Comparison of ENCODE assay signal across 9 cellular contexts in the genomic region with DNA sequence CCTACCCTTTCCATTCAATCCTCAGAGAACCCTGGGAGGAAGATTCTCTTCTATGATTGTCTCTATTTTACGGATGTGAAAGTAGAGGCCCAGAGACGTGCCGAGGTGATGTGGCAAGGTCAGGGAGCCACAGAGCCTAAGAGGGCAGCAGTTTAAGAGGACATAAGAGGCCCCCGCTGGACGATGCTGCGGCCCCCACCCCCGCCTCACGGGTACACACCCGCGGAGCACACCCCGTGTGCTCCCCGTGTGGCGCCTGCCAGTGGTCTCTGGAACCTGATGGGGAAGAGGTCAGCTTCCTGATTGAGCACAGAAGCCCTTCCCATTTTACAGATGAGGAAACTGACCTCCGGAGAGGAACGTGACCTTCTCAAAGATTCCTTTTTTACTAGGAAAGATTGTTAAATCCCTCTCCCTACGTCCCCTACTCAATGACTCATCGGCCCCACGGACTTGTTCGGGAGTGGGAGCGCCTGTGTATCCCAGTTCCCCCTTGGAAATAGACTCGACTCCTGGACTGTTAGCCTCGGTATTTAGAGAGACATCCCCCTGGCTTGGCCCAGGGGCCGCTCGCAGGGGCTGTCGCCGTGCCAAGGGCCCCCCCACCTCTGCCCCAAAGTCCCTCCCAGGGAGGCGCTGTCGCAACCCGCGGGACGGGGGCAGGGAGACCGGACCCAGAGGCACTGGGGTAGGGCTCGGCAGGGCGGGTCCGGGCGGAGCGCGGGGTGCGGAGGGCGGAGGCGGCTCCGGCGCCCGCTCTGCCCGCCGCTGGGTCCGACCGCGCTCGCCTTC. TPM values are rescaled to one million over a fixed set of nuclear protein-coding genes. Genes with fewer than 3 reads are reported as not detected.
DNase-seq lines count a peak whose midpoint lies in the region; ATAC-seq, FAIRE-seq and TF ChIP-seq lines count a peak whose summit lies in the region.
"Had no signal": no experiment of that assay in that cellular context is flagged by ENCODE, and none has a peak within 500 bp of the region (broad histone marks: within the 10 kb centered on the region; RNA-seq: fewer than 3 reads in every experiment).

A gene with protein sequence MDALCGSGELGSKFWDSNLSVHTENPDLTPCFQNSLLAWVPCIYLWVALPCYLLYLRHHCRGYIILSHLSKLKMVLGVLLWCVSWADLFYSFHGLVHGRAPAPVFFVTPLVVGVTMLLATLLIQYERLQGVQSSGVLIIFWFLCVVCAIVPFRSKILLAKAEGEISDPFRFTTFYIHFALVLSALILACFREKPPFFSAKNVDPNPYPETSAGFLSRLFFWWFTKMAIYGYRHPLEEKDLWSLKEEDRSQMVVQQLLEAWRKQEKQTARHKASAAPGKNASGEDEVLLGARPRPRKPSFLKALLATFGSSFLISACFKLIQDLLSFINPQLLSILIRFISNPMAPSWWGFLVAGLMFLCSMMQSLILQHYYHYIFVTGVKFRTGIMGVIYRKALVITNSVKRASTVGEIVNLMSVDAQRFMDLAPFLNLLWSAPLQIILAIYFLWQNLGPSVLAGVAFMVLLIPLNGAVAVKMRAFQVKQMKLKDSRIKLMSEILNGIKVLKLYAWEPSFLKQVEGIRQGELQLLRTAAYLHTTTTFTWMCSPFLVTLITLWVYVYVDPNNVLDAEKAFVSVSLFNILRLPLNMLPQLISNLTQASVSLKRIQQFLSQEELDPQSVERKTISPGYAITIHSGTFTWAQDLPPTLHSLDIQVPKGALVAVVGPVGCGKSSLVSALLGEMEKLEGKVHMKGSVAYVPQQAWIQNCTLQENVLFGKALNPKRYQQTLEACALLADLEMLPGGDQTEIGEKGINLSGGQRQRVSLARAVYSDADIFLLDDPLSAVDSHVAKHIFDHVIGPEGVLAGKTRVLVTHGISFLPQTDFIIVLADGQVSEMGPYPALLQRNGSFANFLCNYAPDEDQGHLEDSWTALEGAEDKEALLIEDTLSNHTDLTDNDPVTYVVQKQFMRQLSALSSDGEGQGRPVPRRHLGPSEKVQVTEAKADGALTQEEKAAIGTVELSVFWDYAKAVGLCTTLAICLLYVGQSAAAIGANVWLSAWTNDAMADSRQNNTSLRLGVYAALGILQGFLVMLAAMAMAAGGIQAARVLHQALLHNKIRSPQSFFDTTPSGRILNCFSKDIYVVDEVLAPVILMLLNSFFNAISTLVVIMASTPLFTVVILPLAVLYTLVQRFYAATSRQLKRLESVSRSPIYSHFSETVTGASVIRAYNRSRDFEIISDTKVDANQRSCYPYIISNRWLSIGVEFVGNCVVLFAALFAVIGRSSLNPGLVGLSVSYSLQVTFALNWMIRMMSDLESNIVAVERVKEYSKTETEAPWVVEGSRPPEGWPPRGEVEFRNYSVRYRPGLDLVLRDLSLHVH (N-terminal part only) (plus strand): TSS at position 759 of the 792 bp plus-strand sequence. CDS start 56 bp downstream, outside the sequence.

- H3K4me2 ChIP-seq in GM12878 (ENCODE audit: control insufficient read depth, insufficient read depth), result peak within 1 kb of the TSS; percentile 59
- peak within 1 kb of the TSS; percentile 96 for H3K4me2 ChIP-seq in keratinocyte (ENCODE audit: control insufficient read depth, extremely low read depth, insufficient read depth, low read depth, low read length)

- H3K36me3 ChIP-seq in GM12878 (ENCODE audit: control insufficient read depth in 2 of 2, insufficient read depth in 2 of 2, low read length in 1 of 2) (no peaks in the 10 kb centered on the region), keratinocyte (ENCODE audit: control insufficient read depth in 2 of 2, extremely low read depth in 1 of 2, insufficient read depth in 2 of 2, low read length in 2 of 2) (no peaks in the 10 kb centered on the region), stomach (no peaks in the 10 kb centered on the region)

- no TSS peak for BruUV-seq in GM12878 (replicated peaks; lab: Mats Ljungman, UMichigan)

- in situ Hi-C loops in GM12878 (cut with MboI), result no loop called here

- H3K4me3 ChIP-seq in GM12878 (peak within 1 kb of the TSS; percentile 57; the same call in 1 of the 2 replicates), keratinocyte (ENCODE audit: control insufficient read depth in 2 of 3, extremely low read depth in 1 of 3, insufficient read depth in 2 of 3, low read depth in 1 of 3, low read length in 3 of 3) (peak within 1 kb of the TSS; percentile 61 to 90 (median 72)), stomach (peak within 1 kb of the TSS; percentile 51 to 63 (median 62))

- H3K27me3 ChIP-seq in GM12878 (replicated peaks in 1 of 2; ENCODE audit: control insufficient read depth in 2 of 2, insufficient read depth in 2 of 2, low read length in 1 of 2) (no peaks in the 10 kb centered on the region; a peak in 2 of 4 replicates), keratinocyte (ENCODE audit: control insufficient read depth, extremely low read depth, insufficient read depth, low read length) (no peaks in the 10 kb centered on the region), stomach (peaks cover 0 to 46% (median 12%) of the 10 kb centered on the region in 3 donors)

- no peaks in the 10 kb centered on the region for H3K9me3 ChIP-seq in GM12878 (replicated peaks; ENCODE audit: control insufficient read depth, insufficient read depth, low read length)
- no peaks in the 10 kb centered on the region for H3K9me3 ChIP-seq in keratinocyte (ENCODE audit: control insufficient read depth, low read depth, low read length)
- H3K9me3 ChIP-seq in stomach, result no peaks in the 10 kb centered on the region

- TF ChIP-seq EP300 in GM12878 (IDR thresholded peaks at IDR 0.05; ENCODE audit: borderline replicate concordance in 1 of 2, control insufficient read depth in 1 of 2, low read depth in 2 of 2, low read length in 2 of 2) (no peak), stomach (IDR thresholded peaks at IDR 0.05) (no peak)

- TF ChIP-seq POLR2A in GM12878 (IDR thresholded peaks at IDR 0.05; ENCODE audit: low read depth, low read length) (no peak), stomach (IDR thresholded peaks at IDR 0.05) (no peak), GM18505 (IDR thresholded peaks at IDR 0.05; ENCODE audit: borderline replicate concordance, extremely low read depth, insufficient read depth, insufficient read length) (no peak)

- dilution Hi-C loops in keratinocyte (cut with MboI; ENCODE audit: extremely low pct_ligation_motif_present, low sequenced_read_pairs), result no loop called here

- H3K4me1 ChIP-seq in GM12878 (ENCODE audit: control insufficient read depth, insufficient read depth, low read length) (peaks cover 15% of the 10 kb centered on the region), keratinocyte (ENCODE audit: control insufficient read depth, extremely low read depth, insufficient read depth, low read length) (peaks cover 44% of the 10 kb centered on the region), stomach (peaks cover 46 to 83% (median 65%) of the 10 kb centered on the region in 4 donors)

- 25% methylated on average over 50 of the region's 50 CpGs for WGBS in GM12878 (ENCODE audit: insufficient coverage, insufficient replicate concordance, low lambda C conversion rate, missing lambda C conversion rate)
- 3 to 26% (median 12%) methylated on average over 28 to 50 of the region's 50 CpGs for WGBS in stomach, 5 donors

- DNase-seq in NCI-H748 (lab: John Stamatoyannopoulos, UW; ENCODE audit: unreplicated experiment), result peak; percentile 31
- DNase-seq in NCI-H748 treated with DMSO at 0.1 percent for 48 hours (lab: John Stamatoyannopoulos, UW), result no peak
- DNase-seq in GM12878 (ENCODE audit: low read depth, low spot score), result no peak
- no peak for DNase-seq in keratinocyte (ENCODE audit: low read depth, low spot score)
- peak; percentile 75 for DNase-seq in stomach
- DNase-seq in NCI-H1694 (lab: John Stamatoyannopoulos, UW), result no peak

- FAIRE-seq in GM12878 (lab: Jason Lieb, UNC) (no peak), keratinocyte (lab: Jason Lieb, UNC) (no peak)

- H3K9me1 ChIP-seq in keratinocyte (ENCODE audit: control insufficient read depth, extremely low read depth, insufficient read depth, low read length), result no peaks in the 10 kb centered on the region

- 0 out of 2 replicates have a peak within 1 kb of the TSS, but pooled peaks have one; percentile 34 for H3K27ac ChIP-seq in GM12878 (ENCODE audit: control insufficient read depth, insufficient read depth)
- peak within 1 kb of the TSS; percentile 71 for H3K27ac ChIP-seq in keratinocyte (ENCODE audit: control insufficient read depth, insufficient read depth, low read length)
- H3K27ac ChIP-seq in stomach, result peak within 1 kb of the TSS; percentile 72 to 89 (median 88)
- H3K27ac ChIP-seq: C4-2B had no signal

- no peak for TF ChIP-seq CTCF in GM12878 (IDR thresholded peaks at IDR 0.05 in 2 of 3, conservative IDR thresholded peaks at IDR 0.05 in 1 of 3; ENCODE audit: control insufficient read depth in 2 of 3, extremely low read depth in 1 of 3, insufficient read depth in 1 of 3, low read depth in 3 of 3, low read length in 3 of 3)
- TF ChIP-seq CTCF in keratinocyte (optimal IDR thresholded peaks at IDR 0.05 in 1 of 3, IDR thresholded peaks at IDR 0.05 in 1 of 3, conservative IDR thresholded peaks at IDR 0.05 in 1 of 3; ENCODE audit: extremely low read depth in 1 of 3, insufficient read depth in 2 of 3, low read length in 3 of 3), result no peak
- no peak for TF ChIP-seq CTCF in stomach (IDR thresholded peaks at IDR 0.05)

- TF ChIP-seq RAD21 in GM12878 (IDR thresholded peaks at IDR 0.05; ENCODE audit: insufficient read depth, low read depth, low read length), result no peak

- ATAC-seq in GM12878, result peak; percentile 52
- no peak for ATAC-seq in GM19397 (IDR thresholded peaks at IDR 0.05; ENCODE audit: unreplicated experiment)
- ATAC-seq in GM18505 (IDR thresholded peaks at IDR 0.05; ENCODE audit: unreplicated experiment), result no peak

- H3K9ac ChIP-seq in GM12878 (ENCODE audit: control insufficient read depth, insufficient read depth, low read length) (peak within 1 kb of the TSS; percentile 16; the same call in 1 of the 2 replicates), keratinocyte (ENCODE audit: control insufficient read depth, extremely low read depth, insufficient read depth, low read length) (peak within 1 kb of the TSS; percentile 77)

- SMC1A ChIA-PET in GM12878 (lab: Charles Lee; ENCODE audit: uncharacterized antibody, unreplicated experiment), result no interaction called here

- CTCF ChIA-PET in GM12878 (lab: Yijun Ruan, JAX), result interaction anchor here (7.8 to 17.1 kb wide), 2 partner anchors 6 to 61 kb away, joined by 70 to 211 read pairs; no protein-coding TSS in a partner anchor

- no peaks in the 10 kb centered on the region for H4K20me1 ChIP-seq in GM12878 (ENCODE audit: control insufficient read depth, insufficient read depth)
- no peaks in the 10 kb centered on the region for H4K20me1 ChIP-seq in keratinocyte (ENCODE audit: control insufficient read depth, extremely low read depth, insufficient read depth, low read length)

- RAD21 ChIA-PET in GM12878 (lab: Charles Lee; ENCODE audit: unreplicated experiment), result no interaction called here

- H3K79me2 ChIP-seq in GM12878 (ENCODE audit: control insufficient read depth, insufficient read depth, low read length) (no peaks in the 10 kb centered on the region; the same call in 1 of the 2 replicates), keratinocyte (ENCODE audit: control insufficient read depth, insufficient read depth, low read length) (peaks cover 25% of the 10 kb centered on the region)

- intact Hi-C loops in GM12878 (cut with micrococcal nuclease; ENCODE audit: unreplicated experiment), result no loop called here
- intact Hi-C loops in stomach (cut with DNase I; ENCODE audit: low total_unique reads), result no loop called here

- POLR2A ChIA-PET in GM12878 (lab: Charles Lee), result interaction anchor here (0.5 kb wide), 1 partner anchor 17 kb away, joined by 3 read pairs; no protein-coding TSS in a partner anchor

- H2AFZ ChIP-seq in GM12878 (ENCODE audit: control insufficient read depth, low read depth, low read length) (no peak within 1 kb of the TSS), keratinocyte (ENCODE audit: control insufficient read depth, low read length) (peak within 1 kb of the TSS; percentile 47)

RNA-seq across cellular contexts. Expression of the gene that starts here (rescaled TPM):
- total RNA-seq in GM12878 (2013; cell fraction: nucleolus; rRNA removed), result 9.8 and 12.0 TPM in 2 replicates
- total RNA-seq in GM12878 (2014; rRNA removed) (not detected in 2 replicates), GM12878 (2014; rRNA removed; fragmentation: Illumina TruSeq; extraction: Trizol) (not detected in 2 replicates), GM12878 (2021) (1.1 and 1.5 TPM in 2 replicates), stomach (1,000 to 10,000 TPM in 1 of 5 donors, 100 to 1,000 TPM in 4; 139 to 1,043 (median 270) TPM)
- polyA plus RNA-seq in GM12878 (2011; ENCODE audit: low read depth), result not detected
- polyA plus RNA-seq in GM12878 (2011; rRNA removed) (1.9 and 2.3 TPM in 2 replicates), GM12878 (2014; fragmentation: Illumina TruSeq; extraction: Trizol) (0.21 TPM in 1 of 2 replicates, not detected in the other), GM12878 (2014; fragmentation: Nextera tagmentation; extraction: Ambion mirVana) (not detected), GM12878 (2014; rRNA removed) (0.10 TPM in 1 of 2 replicates, not detected in the other), GM12878 (2016; fragmentation: Nextera tagmentation; extraction: Ambion mirVana) (under 1 TPM in 1 of 2 experiments, not detected in 1; 0.32 TPM), keratinocyte (39.6 to 61.6 TPM (median 41.7 TPM) in 3 replicates), stomach (10 to 100 TPM; 13.6 to 46.4 (median 23.9) TPM)
- polyA plus RNA-seq in GM12878 (2011; cell fraction: cytosol; rRNA removed), result 1.4 and 1.5 TPM in 2 replicates
- polyA plus RNA-seq in GM12878 (2011; cell fraction: nucleus; rRNA removed), result 8.8 and 12.3 TPM in 2 replicates
- polyA plus RNA-seq in GM12878 (2012), result 0.13 and 0.61 TPM in 2 replicates
- 3.2 and 4.8 TPM in 2 replicates for polyA minus RNA-seq in GM12878 (2011; rRNA and poly(A)+ RNA removed)
- polyA minus RNA-seq in GM12878 (2011; cell fraction: cytosol; rRNA and poly(A)+ RNA removed), result 1.2 and 1.5 TPM in 2 replicates
- 3.7 and 4.8 TPM in 2 replicates for polyA minus RNA-seq in GM12878 (2011; cell fraction: nucleus; rRNA and poly(A)+ RNA removed)
- polyA plus RNA-seq in keratinocyte (2011; ENCODE audit: low read depth), result 16.7 TPM
- polyA plus RNA-seq in keratinocyte (2011; cell fraction: cytosol; rRNA removed), result 18.2 and 18.5 TPM in 2 replicates
- polyA plus RNA-seq in keratinocyte (2011; cell fraction: nucleus; rRNA removed), result 184 and 229 TPM in 2 replicates
- 28.9 and 55.8 TPM in 2 replicates for polyA plus RNA-seq in keratinocyte (2012; ENCODE audit: low replicate concordance)
- 52.7 to 126 TPM (median 73.7 TPM) in 3 replicates for polyA minus RNA-seq in keratinocyte
- 38.4 TPM for polyA minus RNA-seq in keratinocyte (2011; cell fraction: cytosol; rRNA and poly(A)+ RNA removed)
- 116 and 134 TPM in 2 replicates for polyA minus RNA-seq in keratinocyte (2011; cell fraction: nucleus; rRNA and poly(A)+ RNA removed)

Comparison
In these comparisons a context has a peak if more than half of its experiments do, and no peak if none do; other contexts are left out.
1. RNA of the gene that starts here (total RNA-seq): 139 to 1,043 TPM in stomach; 1.1 to 12.0 TPM in GM12878; every median in the first group is over 10 times any median in the second.
2. DNase-seq: peak in NCI-H748 (single experiment) and stomach (single experiment); none in NCI-H748 treated with DMSO at 0.1 percent for 48 hours (single experiment), GM12878 (single experiment), keratinocyte (single experiment) and NCI-H1694 (single experiment).
3. H3K27ac ChIP-seq: peak in every context shown above with its lines; median percentile 88 in stomach; 71 in keratinocyte; 34 in GM12878.
4. Peak in every context shown above with its lines, with median percentiles within 50 percentile points of each other: H3K4me3 ChIP-seq.